In genomic region chr11:17207317-17208256, GRCh38 we compare ENCODE assay signal across 8 cellular contexts. TPM values are rescaled to one million over a fixed set of nuclear protein-coding genes. Genes with fewer than 3 reads are reported as not detected.
DNase-seq lines count a peak whose midpoint lies in the region; ATAC-seq, FAIRE-seq and TF ChIP-seq lines count a peak whose summit lies in the region.

A gene with protein sequence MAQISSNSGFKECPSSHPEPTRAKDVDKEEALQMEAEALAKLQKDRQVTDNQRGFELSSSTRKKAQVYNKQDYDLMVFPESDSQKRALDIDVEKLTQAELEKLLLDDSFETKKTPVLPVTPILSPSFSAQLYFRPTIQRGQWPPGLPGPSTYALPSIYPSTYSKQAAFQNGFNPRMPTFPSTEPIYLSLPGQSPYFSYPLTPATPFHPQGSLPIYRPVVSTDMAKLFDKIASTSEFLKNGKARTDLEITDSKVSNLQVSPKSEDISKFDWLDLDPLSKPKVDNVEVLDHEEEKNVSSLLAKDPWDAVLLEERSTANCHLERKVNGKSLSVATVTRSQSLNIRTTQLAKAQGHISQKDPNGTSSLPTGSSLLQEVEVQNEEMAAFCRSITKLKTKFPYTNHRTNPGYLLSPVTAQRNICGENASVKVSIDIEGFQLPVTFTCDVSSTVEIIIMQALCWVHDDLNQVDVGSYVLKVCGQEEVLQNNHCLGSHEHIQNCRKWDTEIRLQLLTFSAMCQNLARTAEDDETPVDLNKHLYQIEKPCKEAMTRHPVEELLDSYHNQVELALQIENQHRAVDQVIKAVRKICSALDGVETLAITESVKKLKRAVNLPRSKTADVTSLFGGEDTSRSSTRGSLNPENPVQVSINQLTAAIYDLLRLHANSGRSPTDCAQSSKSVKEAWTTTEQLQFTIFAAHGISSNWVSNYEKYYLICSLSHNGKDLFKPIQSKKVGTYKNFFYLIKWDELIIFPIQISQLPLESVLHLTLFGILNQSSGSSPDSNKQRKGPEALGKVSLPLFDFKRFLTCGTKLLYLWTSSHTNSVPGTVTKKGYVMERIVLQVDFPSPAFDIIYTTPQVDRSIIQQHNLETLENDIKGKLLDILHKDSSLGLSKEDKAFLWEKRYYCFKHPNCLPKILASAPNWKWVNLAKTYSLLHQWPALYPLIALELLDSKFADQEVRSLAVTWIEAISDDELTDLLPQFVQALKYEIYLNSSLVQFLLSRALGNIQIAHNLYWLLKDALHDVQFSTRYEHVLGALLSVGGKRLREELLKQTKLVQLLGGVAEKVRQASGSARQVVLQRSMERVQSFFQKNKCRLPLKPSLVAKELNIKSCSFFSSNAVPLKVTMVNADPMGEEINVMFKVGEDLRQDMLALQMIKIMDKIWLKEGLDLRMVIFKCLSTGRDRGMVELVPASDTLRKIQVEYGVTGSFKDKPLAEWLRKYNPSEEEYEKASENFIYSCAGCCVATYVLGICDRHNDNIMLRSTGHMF (N-terminal part only) (minus strand): TSS chr11:17207986. CDS start chr11:17169741, 38,245 bp downstream.

- TF ChIP-seq POLR2A in GM12892 (IDR thresholded peaks at IDR 0.05; ENCODE audit: low read depth, low read length), result peak; percentile 92

- H3K36me3 ChIP-seq in parathyroid adenoma (ENCODE audit: control insufficient read depth, insufficient read depth, low read length) (no peaks in the 10 kb centered on the region), tibial artery (peaks cover 0 to 5% (median 0%) of the 10 kb centered on the region in 3 donors)

- TF ChIP-seq CTCF in parathyroid adenoma (IDR thresholded peaks at IDR 0.05) (no peak), tibial artery (IDR thresholded peaks at IDR 0.05) (no peak)

- H3K4me3 ChIP-seq in parathyroid adenoma (ENCODE audit: low read depth, low read length) (peak within 1 kb of the TSS; percentile 88), tibial artery (peak within 1 kb of the TSS; percentile 86 to 97)

- peak within 1 kb of the TSS; percentile 50 for H3K9ac ChIP-seq in parathyroid adenoma

- peak within 1 kb of the TSS; percentile 95 for H2AFZ ChIP-seq in parathyroid adenoma

- peaks cover 7% of the 10 kb centered on the region for H3K4me1 ChIP-seq in parathyroid adenoma
- peaks cover 0 to 33% (median 8%) of the 10 kb centered on the region in 4 donors for H3K4me1 ChIP-seq in tibial artery

- H3K27me3 Mint-ChIP-seq in activated naive CD8-positive, alpha-beta T cell treated with anti-CD3 and anti-CD28 coated beads, Interleukin-2, amount 50 U/mL, for 24 hours, result no peaks in the 10 kb centered on the region

- H3K79me2 ChIP-seq in parathyroid adenoma, result peaks cover 17% of the 10 kb centered on the region

- H3K27ac ChIP-seq in parathyroid adenoma (peak within 1 kb of the TSS; percentile 95), tibial artery (peak within 1 kb of the TSS; percentile 97 to 100)

- peak within 1 kb of the TSS; percentile 95 for H3K27ac Mint-ChIP-seq in activated naive CD8-positive, alpha-beta T cell treated with anti-CD3 and anti-CD28 coated beads, Interleukin-2, amount 50 U/mL, for 24 hours

- peaks cover 40% of the 10 kb centered on the region for H3K4me1 Mint-ChIP-seq in activated naive CD8-positive, alpha-beta T cell treated with anti-CD3 and anti-CD28 coated beads, Interleukin-2, amount 50 U/mL, for 24 hours

- ATAC-seq in HG02840 (IDR thresholded peaks at IDR 0.05; ENCODE audit: low FRiP score, unreplicated experiment), result peak; percentile 96
- peak; percentile 97 for ATAC-seq in activated naive CD8-positive, alpha-beta T cell treated with anti-CD3 and anti-CD28 coated beads, Interleukin-2, amount 50 U/mL, for 24 hours
- ATAC-seq in Right ventricle myocardium superior (ENCODE audit: poor library complexity), result peak; percentile 98

- intact Hi-C loops in Right ventricle myocardium superior (cut with DNase I), result loop anchor here (10.0 kb wide), 1 partner anchor 53 kb away; no protein-coding TSS in a partner anchor
- intact Hi-C loops in tibial artery (cut with DNase I; ENCODE audit: low total_unique reads), result no loop called here

- peak; percentile 88 for DNase-seq in GM12892 (ENCODE audit: insufficient read length)
- peak; percentile 94 for DNase-seq in NCI-H1436 (lab: John Stamatoyannopoulos, UW)
- peak; percentile 97 for DNase-seq in SW480 (ENCODE audit: low spot score)
- peak; percentile 97 for DNase-seq in activated naive CD8-positive, alpha-beta T cell treated with anti-CD3 and anti-CD28 coated beads, Interleukin-2, amount 50 U/mL, for 24 hours
- peak; percentile 98 for DNase-seq in Right ventricle myocardium superior
- peak; percentile 97 to 98 for DNase-seq in tibial artery

- peaks cover 6% of the 10 kb centered on the region for H3K36me3 Mint-ChIP-seq in activated naive CD8-positive, alpha-beta T cell treated with anti-CD3 and anti-CD28 coated beads, Interleukin-2, amount 50 U/mL, for 24 hours (ENCODE audit: low read depth)

- H3K9me3 Mint-ChIP-seq in activated naive CD8-positive, alpha-beta T cell treated with anti-CD3 and anti-CD28 coated beads, Interleukin-2, amount 50 U/mL, for 24 hours, result no peaks in the 10 kb centered on the region

- FAIRE-seq in GM12892 (lab: Jason Lieb, UNC), result peak; percentile 100

- peak within 1 kb of the TSS; percentile 93 for H3K4me3 Mint-ChIP-seq in activated naive CD8-positive, alpha-beta T cell treated with anti-CD3 and anti-CD28 coated beads, Interleukin-2, amount 50 U/mL, for 24 hours

- H3K9me3 ChIP-seq in parathyroid adenoma (ENCODE audit: control insufficient read depth, low read length) (no peaks in the 10 kb centered on the region), tibial artery (no peaks in the 10 kb centered on the region)

- H3K27me3 ChIP-seq in parathyroid adenoma (ENCODE audit: control insufficient read depth, insufficient read depth, low read length) (no peaks in the 10 kb centered on the region), tibial artery (no peaks in the 10 kb centered on the region)

- peak within 1 kb of the TSS; percentile 98 for H3K4me2 ChIP-seq in parathyroid adenoma (ENCODE audit: low read length)

RNA-seq across cellular contexts. Expression of the gene that starts here (rescaled TPM):
- 18.5 TPM for polyA plus RNA-seq in GM12892 (2012; ENCODE audit: missing spikeins)
- 28.1 TPM for total RNA-seq in Right ventricle myocardium superior

Comparison
In these comparisons a context has a peak if more than half of its experiments do, and no peak if none do; other contexts are left out.
1. Peak in every context shown above with its lines: DNase-seq, ATAC-seq, H3K4me3 ChIP-seq and H3K27ac ChIP-seq.